Comparison of ENCODE assay signal across 1 cellular context in genomic region chr2:234038076-234038802, GRCh38.
TF ChIP-seq lines count a peak whose summit lies in the region.

No MANE protein-coding gene starts in this region.

TF ChIP-seq in GM12878, 131 proteins besides CTCF, POLR2A, EP300 and RAD21 (continued from another document):
- TF ChIP-seq RB1 (IDR thresholded peaks at IDR 0.05; ENCODE audit: borderline replicate concordance) (no peak), TCF12 (IDR thresholded peaks at IDR 0.05; ENCODE audit: low read depth, low read length) (no peak), NRF1 (conservative IDR thresholded peaks at IDR 0.05; ENCODE audit: low read depth, low read length) (no peak), NFYA (IDR thresholded peaks at IDR 0.05; ENCODE audit: borderline replicate concordance, low read depth, low read length) (no peak), STAT1 (conservative IDR thresholded peaks at IDR 0.05) (no peak), CREB1 (IDR thresholded peaks at IDR 0.05; ENCODE audit: low read depth) (no peak), TCF3 (IDR thresholded peaks at IDR 0.05; ENCODE audit: borderline replicate concordance, insufficient read depth, low read depth, low read length) (no peak), FOXK2 (IDR thresholded peaks at IDR 0.05) (no peak), MEF2B (IDR thresholded peaks at IDR 0.05; ENCODE audit: partially characterized antibody, poor library complexity, severe bottlenecking) (no peak), RCOR1 (conservative IDR thresholded peaks at IDR 0.05; ENCODE audit: low read depth, low read length) (no peak)
- TF ChIP-seq, protein P1, sequence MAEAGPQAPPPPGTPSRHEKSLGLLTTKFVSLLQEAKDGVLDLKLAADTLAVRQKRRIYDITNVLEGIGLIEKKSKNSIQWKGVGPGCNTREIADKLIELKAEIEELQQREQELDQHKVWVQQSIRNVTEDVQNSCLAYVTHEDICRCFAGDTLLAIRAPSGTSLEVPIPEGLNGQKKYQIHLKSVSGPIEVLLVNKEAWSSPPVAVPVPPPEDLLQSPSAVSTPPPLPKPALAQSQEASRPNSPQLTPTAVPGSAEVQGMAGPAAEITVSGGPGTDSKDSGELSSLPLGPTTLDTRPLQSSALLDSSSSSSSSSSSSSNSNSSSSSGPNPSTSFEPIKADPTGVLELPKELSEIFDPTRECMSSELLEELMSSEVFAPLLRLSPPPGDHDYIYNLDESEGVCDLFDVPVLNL (IDR thresholded peaks at IDR 0.05; ENCODE audit: low read depth, low read length) = no peak
